Comparison of ENCODE assay signal across 15 cellular contexts in the genomic region with DNA sequence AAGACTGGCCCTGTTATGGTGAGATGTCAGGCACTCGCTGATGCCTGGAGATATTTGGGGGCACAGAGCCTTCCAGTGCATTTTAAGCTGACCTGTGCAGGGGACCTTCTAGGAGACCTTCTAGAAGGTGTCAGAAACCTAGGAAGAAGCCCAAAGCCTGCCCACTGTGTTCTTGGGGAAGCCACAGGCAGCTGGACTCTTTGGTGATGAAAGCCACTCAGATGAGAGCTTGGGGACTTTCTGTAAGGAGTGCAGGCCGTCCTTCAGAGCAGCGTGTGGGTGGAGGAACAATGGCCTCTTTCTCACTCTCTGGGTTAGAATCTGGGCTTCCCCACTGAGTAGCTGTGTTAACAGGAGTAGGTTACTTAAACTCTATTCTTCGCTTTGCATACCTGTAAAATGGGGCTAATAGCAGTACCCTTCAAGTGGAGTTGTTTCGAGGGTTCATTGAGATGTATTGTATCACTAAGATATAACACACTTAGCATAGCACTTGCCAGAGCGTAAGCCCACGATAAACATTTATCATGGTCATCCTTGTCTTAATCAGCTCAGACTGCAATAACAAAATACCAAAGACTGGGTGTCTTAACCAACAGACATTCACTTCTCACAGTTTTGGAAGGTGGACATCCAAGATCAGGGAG.
A peak's percentile ranks its signal among the peaks of the same experiment; 100 is the strongest.
DNase-seq lines count a peak whose midpoint lies in the region; ATAC-seq and TF ChIP-seq lines count a peak whose summit lies in the region.
"Had no signal": no experiment of that assay in that cellular context is flagged by ENCODE, and none has a peak within 500 bp of the region (broad histone marks: within the 10 kb centered on the region; RNA-seq: fewer than 3 reads in every experiment).

No MANE protein-coding gene starts in this region.

- no peaks in the 10 kb centered on the region for H3K36me3 ChIP-seq in H7 (replicated peaks; ENCODE audit: control insufficient read depth, insufficient read depth, low read length)
- H3K36me3 ChIP-seq in neuronal stem cell (replicated peaks in 1 of 2; ENCODE audit: control insufficient read depth in 2 of 2, insufficient read depth in 2 of 2, low read length in 2 of 2): no peaks in the 10 kb centered on the region

- H3K27ac Mint-ChIP-seq in activated CD8-positive, alpha-beta T cell treated with anti-CD3 and anti-CD28 coated beads for 36 hours: no peak overlapping the region
- no peak overlapping the region for H3K27ac Mint-ChIP-seq in activated CD8-positive, alpha-beta T cell treated with anti-CD3 and anti-CD28 coated beads, Interleukin-2, amount 10 ng/mL, durations not matched to agents 7 days and 5 days
- H3K27ac Mint-ChIP-seq: activated T-cell treated with anti-CD3 and anti-CD28 coated beads, Interleukin-2, amount 50 U/mL, for 72 hours; type B pancreatic cell had no signal

- no peak overlapping the region for H3K4me2 ChIP-seq in neuronal stem cell (ENCODE audit: insufficient read depth, low read length, poor library complexity, severe bottlenecking)

- H3K27me3 ChIP-seq in H7 (ENCODE audit: control insufficient read depth, insufficient read depth, low read length) (no peaks in the 10 kb centered on the region), neuronal stem cell (ENCODE audit: control insufficient read depth in 3 of 3, insufficient read depth in 3 of 3, low read depth in 1 of 3, low read length in 3 of 3) (no peaks in the 10 kb centered on the region)
- H3K27me3 ChIP-seq: spleen had no signal

- CTCF ChIA-PET in activated CD8-positive, alpha-beta T cell treated with anti-CD3 and anti-CD28 coated beads for 36 hours (lab: Charles Lee): no interaction called here
- CTCF ChIA-PET in activated CD8-positive, alpha-beta T cell treated with anti-CD3 and anti-CD28 coated beads, Interleukin-2, amount 10 ng/mL, durations not matched to agents 7 days and 5 days (lab: Charles Lee): interaction anchor here (1.6 kb wide), 1 partner anchor 19 kb away, joined by 4 read pairs; no protein-coding TSS in a partner anchor

- no peak overlapping the region for H2BK5ac ChIP-seq in neuronal stem cell (ENCODE audit: low read length)

- peak; percentile 53 for ATAC-seq in activated CD8-positive, alpha-beta T cell treated with anti-CD3 and anti-CD28 coated beads for 36 hours
- no peak for ATAC-seq in activated CD8-positive, alpha-beta T cell treated with anti-CD3 and anti-CD28 coated beads, Interleukin-2, amount 10 ng/mL, durations not matched to agents 7 days and 5 days
- ATAC-seq in HG02571 (IDR thresholded peaks at IDR 0.05; ENCODE audit: unreplicated experiment) (peak; percentile 73), HG03354 (IDR thresholded peaks at IDR 0.05; ENCODE audit: poor library complexity, severe bottlenecking, unreplicated experiment) (peak; percentile 57)

- H3K4me3 ChIP-seq in H7 (ENCODE audit: insufficient read depth, low read depth, low read length): no peak overlapping the region
- H3K4me3 ChIP-seq in neuronal stem cell (ENCODE audit: low read length in 2 of 2): no peak overlapping the region
- H3K4me3 ChIP-seq: lung, spleen had no signal

- H3K9ac ChIP-seq in neuronal stem cell (ENCODE audit: low read depth, low read length, poor library complexity): no peak overlapping the region

- no peak overlapping the region for H4K8ac ChIP-seq in neuronal stem cell (ENCODE audit: low read depth, low read length)

- no peaks in the 10 kb centered on the region for H3K4me1 ChIP-seq in neuronal stem cell (ENCODE audit: control insufficient read depth in 2 of 2, insufficient read depth in 1 of 2, low read depth in 1 of 2, low read length in 2 of 2)
- H3K4me1 ChIP-seq: spleen had no signal

- no peak overlapping the region for H3K14ac ChIP-seq in neuronal stem cell (ENCODE audit: low read length)

- no peak overlapping the region for H2AK5ac ChIP-seq in neuronal stem cell (ENCODE audit: low read depth, low read length)

- H2AFZ ChIP-seq in neuronal stem cell (ENCODE audit: low read length): no peak overlapping the region

- H2BK15ac ChIP-seq in neuronal stem cell (ENCODE audit: low read length): no peak overlapping the region

- intact Hi-C loops in activated CD8-positive, alpha-beta T cell treated with anti-CD3 and anti-CD28 coated beads for 36 hours (cut with micrococcal nuclease): no loop called here

- H2BK120ac ChIP-seq in neuronal stem cell (ENCODE audit: low read depth, low read length): no peak overlapping the region

- POLR2A ChIA-PET in activated CD8-positive, alpha-beta T cell treated with anti-CD3 and anti-CD28 coated beads for 36 hours (lab: Charles Lee): interaction anchor here (0.7 kb wide), 1 partner anchor 10 kb away, joined by 3 read pairs; no protein-coding TSS in a partner anchor
- POLR2A ChIA-PET in activated CD8-positive, alpha-beta T cell treated with anti-CD3 and anti-CD28 coated beads, Interleukin-2, amount 10 ng/mL, durations not matched to agents 7 days and 5 days (lab: Charles Lee): interaction anchor here (0.8 kb wide), 1 partner anchor 13 kb away, joined by 3 read pairs; no protein-coding TSS in a partner anchor

- whole genome bisulfite sequencing in neuronal stem cell (ENCODE audit: extremely low coverage in 2 of 2, insufficient read length in 2 of 2, insufficient replicate concordance in 1 of 2), 2 donors: no CpG with 5 or more reads among the region's 7 CpGs

- no peaks in the 10 kb centered on the region for H3K79me1 ChIP-seq in neuronal stem cell (ENCODE audit: low read depth, low read length)

- peak; percentile 15 for DNase-seq in activated CD8-positive, alpha-beta T cell treated with anti-CD3 and anti-CD28 coated beads for 36 hours
- DNase-seq in activated CD8-positive, alpha-beta T cell treated with anti-CD3 and anti-CD28 coated beads, Interleukin-2, amount 10 ng/mL, durations not matched to agents 7 days and 5 days: no peak
- peak; percentile 19 for DNase-seq in ureter (ENCODE audit: low spot score)
- no peak for DNase-seq in H7
- DNase-seq in neuronal stem cell (ENCODE audit: low spot score): no peak
- no peak for DNase-seq in SIG-M5 treated with dmso at 0.1 percent for 504 hours (lab: John Stamatoyannopoulos, UW; ENCODE audit: unreplicated experiment)
- DNase-seq: activated CD4-positive, alpha-beta T cell treated with anti-CD3 and anti-CD28 coated beads for 1 hour; activated T-cell treated with anti-CD3 and anti-CD28 coated beads, Interleukin-2, amount 50 U/mL, for 72 hours; COR-L47; Kasumi-1; spleen had no signal

- H4K91ac ChIP-seq in neuronal stem cell (ENCODE audit: low read depth, low read length, poor library complexity): no peak overlapping the region

- H3K18ac ChIP-seq in neuronal stem cell (ENCODE audit: low read length): no peak overlapping the region

- no peak overlapping the region for H2BK12ac ChIP-seq in neuronal stem cell (ENCODE audit: low read length)

- H3K4ac ChIP-seq in neuronal stem cell (ENCODE audit: low read length): no peak overlapping the region

- no peaks in the 10 kb centered on the region for H3K27me3 Mint-ChIP-seq in activated CD8-positive, alpha-beta T cell treated with anti-CD3 and anti-CD28 coated beads for 36 hours
- H3K27me3 Mint-ChIP-seq in activated CD8-positive, alpha-beta T cell treated with anti-CD3 and anti-CD28 coated beads, Interleukin-2, amount 10 ng/mL, durations not matched to agents 7 days and 5 days (ENCODE audit: low read depth): peaks cover 2% of the 10 kb centered on the region
- H3K27me3 Mint-ChIP-seq: type B pancreatic cell had no signal

- H3K27ac ChIP-seq in neuronal stem cell (replicated peaks; ENCODE audit: low read length): no peak overlapping the region
- H3K27ac ChIP-seq: spleen had no signal

- H3K4me3 Mint-ChIP-seq in activated CD8-positive, alpha-beta T cell treated with anti-CD3 and anti-CD28 coated beads for 36 hours: no peak overlapping the region
- no peak overlapping the region for H3K4me3 Mint-ChIP-seq in activated CD8-positive, alpha-beta T cell treated with anti-CD3 and anti-CD28 coated beads, Interleukin-2, amount 10 ng/mL, durations not matched to agents 7 days and 5 days
- H3K4me3 Mint-ChIP-seq: activated T-cell treated with anti-CD3 and anti-CD28 coated beads, Interleukin-2, amount 50 U/mL, for 72 hours; type B pancreatic cell had no signal

- no peak overlapping the region for H3K23ac ChIP-seq in neuronal stem cell (ENCODE audit: low read depth, low read length, poor library complexity)

- H3K9me3 ChIP-seq in neuronal stem cell (replicated peaks in 1 of 2; ENCODE audit: control insufficient read depth in 2 of 2, insufficient read depth in 1 of 2, low read depth in 1 of 2, low read length in 2 of 2): no peaks in the 10 kb centered on the region
- H3K9me3 ChIP-seq: spleen had no signal

- H3K9me3 Mint-ChIP-seq in activated CD8-positive, alpha-beta T cell treated with anti-CD3 and anti-CD28 coated beads for 36 hours: no peaks in the 10 kb centered on the region
- H3K9me3 Mint-ChIP-seq in activated CD8-positive, alpha-beta T cell treated with anti-CD3 and anti-CD28 coated beads, Interleukin-2, amount 10 ng/mL, durations not matched to agents 7 days and 5 days (ENCODE audit: insufficient read depth): no peaks in the 10 kb centered on the region
- H3K9me3 Mint-ChIP-seq: activated T-cell treated with anti-CD3 and anti-CD28 coated beads, Interleukin-2, amount 50 U/mL, for 72 hours; type B pancreatic cell had no signal

- H3K36me3 Mint-ChIP-seq in activated CD8-positive, alpha-beta T cell treated with anti-CD3 and anti-CD28 coated beads for 36 hours (ENCODE audit: low read depth): no peaks in the 10 kb centered on the region
- H3K36me3 Mint-ChIP-seq in activated CD8-positive, alpha-beta T cell treated with anti-CD3 and anti-CD28 coated beads, Interleukin-2, amount 10 ng/mL, durations not matched to agents 7 days and 5 days (ENCODE audit: low read depth): no peaks in the 10 kb centered on the region

- no peak for TF ChIP-seq CTCF in activated CD8-positive, alpha-beta T cell treated with anti-CD3 and anti-CD28 coated beads for 36 hours (IDR thresholded peaks at IDR 0.05)

- H3K4me1 Mint-ChIP-seq in activated CD8-positive, alpha-beta T cell treated with anti-CD3 and anti-CD28 coated beads for 36 hours (ENCODE audit: low read depth): no peaks in the 10 kb centered on the region
- H3K4me1 Mint-ChIP-seq in activated CD8-positive, alpha-beta T cell treated with anti-CD3 and anti-CD28 coated beads, Interleukin-2, amount 10 ng/mL, durations not matched to agents 7 days and 5 days (ENCODE audit: low read depth): peaks cover 14% of the 10 kb centered on the region

Comparison
In these comparisons a context has a peak if more than half of its experiments do, and no peak if none do; other contexts are left out.
1. DNase-seq: peak in activated CD8-positive, alpha-beta T cell treated with anti-CD3 and anti-CD28 coated beads for 36 hours (single experiment) and ureter (single experiment); none in activated CD8-positive, alpha-beta T cell treated with anti-CD3 and anti-CD28 coated beads, Interleukin-2, amount 10 ng/mL, durations not matched to agents 7 days and 5 days (single experiment), H7 (single experiment), neuronal stem cell (single experiment) and SIG-M5 treated with dmso at 0.1 percent for 504 hours (single experiment).